ENCODE assay signal across 30 cellular contexts in genomic region chr6:167583412-167583811, GRCh38.
"Had no signal": no experiment of that assay in that cellular context is flagged by ENCODE, and none has a peak within 500 bp of the region (broad histone marks: within the 10 kb centered on the region; RNA-seq: fewer than 3 reads in every experiment).

No MANE protein-coding gene starts in this region.

- H3K4me3 ChIP-seq: adrenal gland, ascending aorta, body of pancreas, breast epithelium, cardiac muscle cell had no signal

- H3K4me1 ChIP-seq: adrenal gland, body of pancreas, breast epithelium had no signal

- H3K27ac ChIP-seq: adrenal gland, ascending aorta, body of pancreas, brain microvascular endothelial cell, breast epithelium, cardiac muscle cell had no signal

- H3K36me3 ChIP-seq: adrenal gland, ascending aorta, brain microvascular endothelial cell, breast epithelium, cardiac muscle cell had no signal

- DNase-seq: activated effector memory CD4-positive, alpha-beta T cell treated with anti-CD3 and anti-CD28 coated beads, Interleukin-2, amount 50 U/mL, for 16 hours; activated effector memory CD4-positive, alpha-beta T cell treated with Interleukin-2 at 50 U/mL for 16 hours; activated gamma-delta T cell; activated gamma-delta T cell treated with Interleukin-2 at 50 U/mL for 16 hours; activated naive CD4-positive, alpha-beta T cell; activated naive CD4-positive, alpha-beta T cell treated with anti-CD3 and anti-CD28 coated beads for 36 hours; activated naive CD4-positive, alpha-beta T cell treated with anti-CD3 and anti-CD28 coated beads, Interleukin-2, amount 10 ng/mL, durations not matched to agents 7 days and 5 days; activated naive CD4-positive, alpha-beta T cell treated with anti-CD3 and anti-CD28 coated beads, Interleukin-2, amount 50 U/mL, for 16 hours; activated naive CD4-positive, alpha-beta T cell treated with Interleukin-2 at 50 U/mL for 16 hours; activated naive CD8-positive, alpha-beta T cell treated with anti-CD3 and anti-CD28 coated beads for 36 hours; activated naive CD8-positive, alpha-beta T cell treated with anti-CD3 and anti-CD28 coated beads, Interleukin-2, amount 10 ng/mL, durations not matched to agents 7 days and 5 days; activated naive CD8-positive, alpha-beta T cell treated with anti-CD3 and anti-CD28 coated beads, Interleukin-2, amount 50 U/mL, for 24 hours; activated T-cell treated with anti-CD3 and anti-CD28 coated beads, Interleukin-2, amount 50 U/mL, for 1 hour; activated T-cell treated with anti-CD3 and anti-CD28 coated beads, Interleukin-2, amount 50 U/mL, for 24 hours; activated T-cell treated with anti-CD3 and anti-CD28 coated beads, Interleukin-2, amount 50 U/mL, for 4 hours; activated T-cell treated with anti-CD3 and anti-CD28 coated beads, Interleukin-2, amount 50 U/mL, for 48 hours; activated T-cell treated with anti-CD3 and anti-CD28 coated beads, Interleukin-2, amount 50 U/mL, for 72 hours; adrenal gland; amniotic stem cell; amygdala; anterior cingulate cortex; aorta; body of pancreas; brain microvascular endothelial cell; caudate nucleus; central memory CD4-positive, alpha-beta T cell; cerebellar nuclear complex had no signal
